8 cellular contexts compared by ENCODE assay signal in genomic region chr1:59146651-59147358, GRCh38.
A peak's percentile ranks its signal among the peaks of the same experiment; 100 is the strongest.
DNase-seq lines count a peak whose midpoint lies in the region; ATAC-seq, FAIRE-seq and TF ChIP-seq lines count a peak whose summit lies in the region.

No MANE protein-coding gene starts in this region.

- peak; percentile 88 for FAIRE-seq in GM19239 (lab: Jason Lieb, UNC)

- H2BK5ac ChIP-seq in mesendoderm (ENCODE audit: low read length), result no peak overlapping the region

- no peaks in the 10 kb centered on the region for H3K27me3 ChIP-seq in effector memory CD4-positive, alpha-beta T cell (replicated peaks; ENCODE audit: control insufficient read depth, insufficient read depth, low read length, poor library complexity, severe bottlenecking)
- H3K27me3 ChIP-seq in mesendoderm (ENCODE audit: insufficient read depth, low read length, poor library complexity), result no peaks in the 10 kb centered on the region

- no peaks in the 10 kb centered on the region for H3K36me3 ChIP-seq in effector memory CD4-positive, alpha-beta T cell (ENCODE audit: control insufficient read depth, insufficient read depth, low read length)
- no peaks in the 10 kb centered on the region for H3K36me3 ChIP-seq in mesendoderm (ENCODE audit: control insufficient read depth, insufficient read depth, low read length)

- peak; percentile 20 for TF ChIP-seq CTCF in AG04449 (IDR thresholded peaks at IDR 0.05; ENCODE audit: insufficient read depth, low read length, missing control alignments)

- H3K56ac ChIP-seq in mesendoderm (ENCODE audit: low read length), result peak overlapping the region; percentile 60

- no peak overlapping the region for H4K8ac ChIP-seq in mesendoderm (ENCODE audit: low read depth, low read length)

- no peak overlapping the region for H2BK15ac ChIP-seq in mesendoderm (replicated peaks; ENCODE audit: low read depth)

- H3K4me2 ChIP-seq in mesendoderm (ENCODE audit: low read length), result peak overlapping the region; percentile 88

- H2BK120ac ChIP-seq in mesendoderm (ENCODE audit: low read depth, low read length), result no peak overlapping the region

- H3K9me3 ChIP-seq in effector memory CD4-positive, alpha-beta T cell (ENCODE audit: control insufficient read depth, low read length), result no peaks in the 10 kb centered on the region

- no peak overlapping the region for H4K5ac ChIP-seq in mesendoderm (ENCODE audit: low read length)

- H2AK5ac ChIP-seq in mesendoderm (ENCODE audit: low read length), result no peak overlapping the region

- CTCF ChIA-PET in AG04449 (lab: Yijun Ruan, JAX), result interaction anchor here (0.9 kb wide), 1 partner anchor 16 kb away, joined by 3 read pairs; no protein-coding TSS in a partner anchor

- ATAC-seq in HG03439 (IDR thresholded peaks at IDR 0.05; ENCODE audit: unreplicated experiment), result peak; percentile 51

- H3K4me1 ChIP-seq in effector memory CD4-positive, alpha-beta T cell (ENCODE audit: control insufficient read depth, insufficient read depth, low read length, poor library complexity, severe bottlenecking), result peaks cover 5% of the 10 kb centered on the region
- peaks cover 4% of the 10 kb centered on the region for H3K4me1 ChIP-seq in mesendoderm (ENCODE audit: control insufficient read depth, low read depth, low read length)

- no peak overlapping the region for H3K23ac ChIP-seq in mesendoderm (ENCODE audit: low read length)

- H3K9ac ChIP-seq in mesendoderm (ENCODE audit: low read length), result peak overlapping the region; percentile 29

- no CpG with 5 or more reads among the region's 52 CpGs for WGBS in mesendoderm (ENCODE audit: extremely low coverage, insufficient coverage, low lambda C conversion rate)

- POLR2A ChIA-PET in AG04449 (lab: Yijun Ruan, JAX), result no interaction called here

- H3K4me3 ChIP-seq in AG04449 (ENCODE audit: low read depth, low read length), result peak overlapping the region; percentile 42
- H3K4me3 ChIP-seq in effector memory CD4-positive, alpha-beta T cell (ENCODE audit: insufficient read depth, low read depth, low read length, poor library complexity, severe bottlenecking), result peak overlapping the region; percentile 49
- no peak overlapping the region for H3K4me3 ChIP-seq in mesendoderm (ENCODE audit: low read length)

- H3K79me2 ChIP-seq in mesendoderm (ENCODE audit: control insufficient read depth, insufficient read depth, low read length), result no peaks in the 10 kb centered on the region

- H3K79me1 ChIP-seq in mesendoderm (ENCODE audit: low read length), result no peaks in the 10 kb centered on the region

- H3K27ac ChIP-seq in effector memory CD4-positive, alpha-beta T cell (ENCODE audit: insufficient read depth, low read length, poor library complexity, severe bottlenecking), result no peak overlapping the region
- H3K27ac ChIP-seq in mesendoderm (ENCODE audit: low read depth, low read length), result no peak overlapping the region

- H3K4ac ChIP-seq in mesendoderm (ENCODE audit: low read depth, low read length), result no peak overlapping the region

- H3K18ac ChIP-seq in mesendoderm (ENCODE audit: low read length), result no peak overlapping the region

- DNase-seq in AG04449 (ENCODE audit: low read depth, low spot score) (no peak), GM19239 (ENCODE audit: insufficient read length, low spot score) (peak; percentile 38), mesendoderm (peak; percentile 51), middle frontal gyrus (ENCODE audit: extremely low spot score, low spot score) (no peak)
- peak; percentile 4 to 10 for DNase-seq in activated CD4-positive, alpha-beta T cell treated with anti-CD3 and anti-CD28 coated beads, Interleukin-2, amount 50 U/mL, for 24 hours (ENCODE audit: low read depth in 1 of 2, low spot score in 1 of 2)
- peak; percentile 3 to 34 (median 7) for DNase-seq in effector memory CD4-positive, alpha-beta T cell
- DNase-seq in stimulated activated CD8-positive, alpha-beta memory T cell treated with anti-CD3 and anti-CD28 coated beads, Interleukin-4, amount 100 ng/mL, for 48 hours, result peak; percentile 64

Comparison
In these comparisons a context has a peak if more than half of its experiments do, and no peak if none do; other contexts are left out.
1. DNase-seq: peak in GM19239 (single experiment), activated CD4-positive, alpha-beta T cell treated with anti-CD3 and anti-CD28 coated beads, Interleukin-2, amount 50 U/mL, for 24 hours (2 of 2), effector memory CD4-positive, alpha-beta T cell (3 of 3), mesendoderm (single experiment) and stimulated activated CD8-positive, alpha-beta memory T cell treated with anti-CD3 and anti-CD28 coated beads, Interleukin-4, amount 100 ng/mL, for 48 hours (single experiment); none in AG04449 (single experiment) and middle frontal gyrus (single experiment).